In the genomic region with DNA sequence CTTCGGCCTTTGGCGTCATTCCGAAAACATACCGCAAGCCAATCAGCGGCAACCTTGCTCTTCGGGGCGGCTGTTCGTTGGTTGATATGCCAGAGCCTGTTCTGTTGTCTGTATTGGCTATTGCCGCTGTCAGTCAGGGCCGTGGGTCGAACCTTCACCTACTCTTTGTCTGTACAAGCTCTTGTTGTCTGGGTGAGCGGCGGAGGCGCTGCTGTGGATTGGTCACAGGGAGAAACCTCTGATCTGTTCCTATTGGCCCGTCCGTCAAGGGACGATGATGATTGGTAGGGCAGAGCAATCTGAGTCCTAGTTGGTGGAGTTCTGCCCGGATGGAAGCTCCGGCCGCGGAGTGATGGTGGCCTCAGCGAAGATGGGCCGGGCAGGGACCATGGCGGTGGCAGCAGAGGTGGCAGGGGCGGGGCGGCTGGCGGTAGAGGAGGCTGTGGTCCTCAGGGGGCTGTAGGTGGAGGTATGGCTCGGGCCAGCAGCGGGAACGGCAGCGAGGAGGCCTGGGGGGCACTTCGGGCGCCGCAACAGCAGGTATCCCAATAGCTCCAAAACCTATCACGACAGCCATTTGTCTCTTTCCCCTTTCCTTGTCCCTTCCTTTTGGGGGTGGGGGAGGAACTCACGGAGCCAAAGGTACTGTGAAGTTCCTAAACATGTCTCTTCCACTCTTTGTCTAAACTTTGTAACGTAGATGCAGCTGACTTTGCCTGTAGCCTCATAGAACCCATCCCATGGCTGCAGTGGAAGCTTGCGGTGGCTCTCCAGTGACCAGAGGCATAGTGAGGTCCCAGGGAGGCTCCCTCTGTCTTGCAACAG, we compare ENCODE assay signal across 1 cellular context.
TF ChIP-seq lines count a peak whose summit lies in the region.

TSS of gene WBP1 (plus strand) at position 307 of the 825 bp plus-strand sequence. CDS start at position 472, 165 bp downstream.

TF ChIP-seq in HepG2, 621 proteins besides CTCF, POLR2A, EP300 and RAD21 (continued from another document and continues in another):
- TF ChIP-seq ZNF276 (CRISPR knock-in tag; IDR thresholded peaks at IDR 0.05; ENCODE audit: low read depth) (no peak), ZNF124 (CRISPR knock-in tag; IDR thresholded peaks at IDR 0.05) (no peak), ZNF83 (CRISPR knock-in tag; IDR thresholded peaks at IDR 0.05; ENCODE audit: borderline replicate concordance) (no peak), SOX13 (IDR thresholded peaks at IDR 0.05) (no peak), SOX13 (CRISPR knock-in tag; conservative IDR thresholded peaks at IDR 0.05 in 1 of 2, IDR thresholded peaks at IDR 0.05 in 1 of 2) (no peak; a peak in 1 of 4 replicates), EHMT2 (IDR thresholded peaks at IDR 0.05; ENCODE audit: borderline replicate concordance, low read depth, low read length) (no peak), ZBTB7A (CRISPR knock-in tag; IDR thresholded peaks at IDR 0.05) (no peak), ZNF878 (CRISPR knock-in tag; IDR thresholded peaks at IDR 0.05) (no peak), ZNF674 (CRISPR knock-in tag; IDR thresholded peaks at IDR 0.05; ENCODE audit: low read depth) (no peak), SSRP1 (CRISPR knock-in tag; IDR thresholded peaks at IDR 0.05) (no peak), MAX (IDR thresholded peaks at IDR 0.05) (peak; percentile 60), ZNF530 (CRISPR knock-in tag; IDR thresholded peaks at IDR 0.05; ENCODE audit: low read depth) (no peak), ZNF616 (CRISPR knock-in tag; IDR thresholded peaks at IDR 0.05; ENCODE audit: low read depth) (no peak), ELF1 (CRISPR knock-in tag; IDR thresholded peaks at IDR 0.05) (no peak), GABPA (IDR thresholded peaks at IDR 0.05; ENCODE audit: low read depth, low read length) (no peak), GABPA (CRISPR knock-in tag; IDR thresholded peaks at IDR 0.05; ENCODE audit: low read depth) (peak; percentile 76; the same call in 1 of the 2 replicates), GPBP1L1 (CRISPR knock-in tag; IDR thresholded peaks at IDR 0.05) (no peak), HOXA7 (CRISPR knock-in tag; IDR thresholded peaks at IDR 0.05) (no peak), RARG (CRISPR knock-in tag; IDR thresholded peaks at IDR 0.05; ENCODE audit: low read depth) (no peak), ZNF782 (CRISPR knock-in tag; IDR thresholded peaks at IDR 0.05; ENCODE audit: borderline replicate concordance) (no peak), ZNF263 (CRISPR knock-in tag; IDR thresholded peaks at IDR 0.05) (no peak), SETDB1 (CRISPR knock-in tag; IDR thresholded peaks at IDR 0.05; ENCODE audit: borderline replicate concordance) (no peak), ZNF790 (CRISPR knock-in tag; IDR thresholded peaks at IDR 0.05; ENCODE audit: borderline replicate concordance) (no peak), SIX4 (CRISPR knock-in tag; IDR thresholded peaks at IDR 0.05) (no peak), TOPORS (CRISPR knock-in tag; IDR thresholded peaks at IDR 0.05) (no peak; the same call in 1 of the 2 replicates), ZNF282 (IDR thresholded peaks at IDR 0.05; ENCODE audit: partially characterized antibody) (no peak), BRCA1 (CRISPR knock-in tag; IDR thresholded peaks at IDR 0.05) (no peak), ZSCAN20 (CRISPR knock-in tag; IDR thresholded peaks at IDR 0.05; ENCODE audit: borderline replicate concordance) (no peak), SYNCRIP (IDR thresholded peaks at IDR 0.05; ENCODE audit: insufficient read depth, low read depth, low read length) (no peak), RXRB (CRISPR knock-in tag; IDR thresholded peaks at IDR 0.05; ENCODE audit: borderline replicate concordance) (peak; percentile 42; the same call in 1 of the 2 replicates), ZNF333 (CRISPR knock-in tag; IDR thresholded peaks at IDR 0.05; ENCODE audit: borderline replicate concordance) (no peak; the same call in 1 of the 2 replicates), CBX5 (CRISPR knock-in tag; IDR thresholded peaks at IDR 0.05; ENCODE audit: borderline replicate concordance) (no peak), ZBTB38 (CRISPR knock-in tag; IDR thresholded peaks at IDR 0.05) (0 out of 2 replicates have a peak, but pooled peaks have one; percentile 16), ZFP62 (CRISPR knock-in tag; IDR thresholded peaks at IDR 0.05) (no peak)
- TF ChIP-seq, protein P1, sequence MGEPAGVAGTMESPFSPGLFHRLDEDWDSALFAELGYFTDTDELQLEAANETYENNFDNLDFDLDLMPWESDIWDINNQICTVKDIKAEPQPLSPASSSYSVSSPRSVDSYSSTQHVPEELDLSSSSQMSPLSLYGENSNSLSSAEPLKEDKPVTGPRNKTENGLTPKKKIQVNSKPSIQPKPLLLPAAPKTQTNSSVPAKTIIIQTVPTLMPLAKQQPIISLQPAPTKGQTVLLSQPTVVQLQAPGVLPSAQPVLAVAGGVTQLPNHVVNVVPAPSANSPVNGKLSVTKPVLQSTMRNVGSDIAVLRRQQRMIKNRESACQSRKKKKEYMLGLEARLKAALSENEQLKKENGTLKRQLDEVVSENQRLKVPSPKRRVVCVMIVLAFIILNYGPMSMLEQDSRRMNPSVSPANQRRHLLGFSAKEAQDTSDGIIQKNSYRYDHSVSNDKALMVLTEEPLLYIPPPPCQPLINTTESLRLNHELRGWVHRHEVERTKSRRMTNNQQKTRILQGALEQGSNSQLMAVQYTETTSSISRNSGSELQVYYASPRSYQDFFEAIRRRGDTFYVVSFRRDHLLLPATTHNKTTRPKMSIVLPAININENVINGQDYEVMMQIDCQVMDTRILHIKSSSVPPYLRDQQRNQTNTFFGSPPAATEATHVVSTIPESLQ (CRISPR knock-in tag; conservative IDR thresholded peaks at IDR 0.05) = no peak
- TF ChIP-seq, protein P2, sequence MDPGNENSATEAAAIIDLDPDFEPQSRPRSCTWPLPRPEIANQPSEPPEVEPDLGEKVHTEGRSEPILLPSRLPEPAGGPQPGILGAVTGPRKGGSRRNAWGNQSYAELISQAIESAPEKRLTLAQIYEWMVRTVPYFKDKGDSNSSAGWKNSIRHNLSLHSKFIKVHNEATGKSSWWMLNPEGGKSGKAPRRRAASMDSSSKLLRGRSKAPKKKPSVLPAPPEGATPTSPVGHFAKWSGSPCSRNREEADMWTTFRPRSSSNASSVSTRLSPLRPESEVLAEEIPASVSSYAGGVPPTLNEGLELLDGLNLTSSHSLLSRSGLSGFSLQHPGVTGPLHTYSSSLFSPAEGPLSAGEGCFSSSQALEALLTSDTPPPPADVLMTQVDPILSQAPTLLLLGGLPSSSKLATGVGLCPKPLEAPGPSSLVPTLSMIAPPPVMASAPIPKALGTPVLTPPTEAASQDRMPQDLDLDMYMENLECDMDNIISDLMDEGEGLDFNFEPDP (CRISPR knock-in tag; conservative IDR thresholded peaks at IDR 0.05) = no peak
- TF ChIP-seq, protein P3, sequence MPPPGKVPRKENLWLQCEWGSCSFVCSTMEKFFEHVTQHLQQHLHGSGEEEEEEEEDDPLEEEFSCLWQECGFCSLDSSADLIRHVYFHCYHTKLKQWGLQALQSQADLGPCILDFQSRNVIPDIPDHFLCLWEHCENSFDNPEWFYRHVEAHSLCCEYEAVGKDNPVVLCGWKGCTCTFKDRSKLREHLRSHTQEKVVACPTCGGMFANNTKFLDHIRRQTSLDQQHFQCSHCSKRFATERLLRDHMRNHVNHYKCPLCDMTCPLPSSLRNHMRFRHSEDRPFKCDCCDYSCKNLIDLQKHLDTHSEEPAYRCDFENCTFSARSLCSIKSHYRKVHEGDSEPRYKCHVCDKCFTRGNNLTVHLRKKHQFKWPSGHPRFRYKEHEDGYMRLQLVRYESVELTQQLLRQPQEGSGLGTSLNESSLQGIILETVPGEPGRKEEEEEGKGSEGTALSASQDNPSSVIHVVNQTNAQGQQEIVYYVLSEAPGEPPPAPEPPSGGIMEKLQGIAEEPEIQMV (CRISPR knock-in tag; IDR thresholded peaks at IDR 0.05; ENCODE audit: low read depth) = no peak
- TF ChIP-seq, protein P4, sequence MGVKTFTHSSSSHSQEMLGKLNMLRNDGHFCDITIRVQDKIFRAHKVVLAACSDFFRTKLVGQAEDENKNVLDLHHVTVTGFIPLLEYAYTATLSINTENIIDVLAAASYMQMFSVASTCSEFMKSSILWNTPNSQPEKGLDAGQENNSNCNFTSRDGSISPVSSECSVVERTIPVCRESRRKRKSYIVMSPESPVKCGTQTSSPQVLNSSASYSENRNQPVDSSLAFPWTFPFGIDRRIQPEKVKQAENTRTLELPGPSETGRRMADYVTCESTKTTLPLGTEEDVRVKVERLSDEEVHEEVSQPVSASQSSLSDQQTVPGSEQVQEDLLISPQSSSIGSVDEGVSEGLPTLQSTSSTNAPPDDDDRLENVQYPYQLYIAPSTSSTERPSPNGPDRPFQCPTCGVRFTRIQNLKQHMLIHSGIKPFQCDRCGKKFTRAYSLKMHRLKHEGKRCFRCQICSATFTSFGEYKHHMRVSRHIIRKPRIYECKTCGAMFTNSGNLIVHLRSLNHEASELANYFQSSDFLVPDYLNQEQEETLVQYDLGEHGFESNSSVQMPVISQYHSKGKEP (CRISPR knock-in tag; IDR thresholded peaks at IDR 0.05) = no peak
- TF ChIP-seq, protein P5, sequence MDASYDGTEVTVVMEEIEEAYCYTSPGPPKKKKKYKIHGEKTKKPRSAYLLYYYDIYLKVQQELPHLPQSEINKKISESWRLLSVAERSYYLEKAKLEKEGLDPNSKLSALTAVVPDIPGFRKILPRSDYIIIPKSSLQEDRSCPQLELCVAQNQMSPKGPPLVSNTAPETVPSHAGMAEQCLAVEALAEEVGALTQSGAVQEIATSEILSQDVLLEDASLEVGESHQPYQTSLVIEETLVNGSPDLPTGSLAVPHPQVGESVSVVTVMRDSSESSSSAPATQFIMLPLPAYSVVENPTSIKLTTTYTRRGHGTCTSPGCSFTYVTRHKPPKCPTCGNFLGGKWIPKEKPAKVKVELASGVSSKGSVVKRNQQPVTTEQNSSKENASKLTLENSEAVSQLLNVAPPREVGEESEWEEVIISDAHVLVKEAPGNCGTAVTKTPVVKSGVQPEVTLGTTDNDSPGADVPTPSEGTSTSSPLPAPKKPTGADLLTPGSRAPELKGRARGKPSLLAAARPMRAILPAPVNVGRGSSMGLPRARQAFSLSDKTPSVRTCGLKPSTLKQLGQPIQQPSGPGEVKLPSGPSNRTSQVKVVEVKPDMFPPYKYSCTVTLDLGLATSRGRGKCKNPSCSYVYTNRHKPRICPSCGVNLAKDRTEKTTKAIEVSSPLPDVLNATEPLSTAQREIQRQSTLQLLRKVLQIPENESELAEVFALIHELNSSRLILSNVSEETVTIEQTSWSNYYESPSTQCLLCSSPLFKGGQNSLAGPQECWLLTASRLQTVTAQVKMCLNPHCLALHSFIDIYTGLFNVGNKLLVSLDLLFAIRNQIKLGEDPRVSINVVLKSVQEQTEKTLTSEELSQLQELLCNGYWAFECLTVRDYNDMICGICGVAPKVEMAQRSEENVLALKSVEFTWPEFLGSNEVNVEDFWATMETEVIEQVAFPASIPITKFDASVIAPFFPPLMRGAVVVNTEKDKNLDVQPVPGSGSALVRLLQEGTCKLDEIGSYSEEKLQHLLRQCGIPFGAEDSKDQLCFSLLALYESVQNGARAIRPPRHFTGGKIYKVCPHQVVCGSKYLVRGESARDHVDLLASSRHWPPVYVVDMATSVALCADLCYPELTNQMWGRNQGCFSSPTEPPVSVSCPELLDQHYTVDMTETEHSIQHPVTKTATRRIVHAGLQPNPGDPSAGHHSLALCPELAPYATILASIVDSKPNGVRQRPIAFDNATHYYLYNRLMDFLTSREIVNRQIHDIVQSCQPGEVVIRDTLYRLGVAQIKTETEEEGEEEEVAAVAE (CRISPR knock-in tag; IDR thresholded peaks at IDR 0.05; ENCODE audit: borderline replicate concordance) = peak; percentile 98
- TF ChIP-seq, protein P6, sequence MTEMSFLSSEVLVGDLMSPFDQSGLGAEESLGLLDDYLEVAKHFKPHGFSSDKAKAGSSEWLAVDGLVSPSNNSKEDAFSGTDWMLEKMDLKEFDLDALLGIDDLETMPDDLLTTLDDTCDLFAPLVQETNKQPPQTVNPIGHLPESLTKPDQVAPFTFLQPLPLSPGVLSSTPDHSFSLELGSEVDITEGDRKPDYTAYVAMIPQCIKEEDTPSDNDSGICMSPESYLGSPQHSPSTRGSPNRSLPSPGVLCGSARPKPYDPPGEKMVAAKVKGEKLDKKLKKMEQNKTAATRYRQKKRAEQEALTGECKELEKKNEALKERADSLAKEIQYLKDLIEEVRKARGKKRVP (CRISPR knock-in tag; IDR thresholded peaks at IDR 0.05) = no peak
- TF ChIP-seq, protein P7, sequence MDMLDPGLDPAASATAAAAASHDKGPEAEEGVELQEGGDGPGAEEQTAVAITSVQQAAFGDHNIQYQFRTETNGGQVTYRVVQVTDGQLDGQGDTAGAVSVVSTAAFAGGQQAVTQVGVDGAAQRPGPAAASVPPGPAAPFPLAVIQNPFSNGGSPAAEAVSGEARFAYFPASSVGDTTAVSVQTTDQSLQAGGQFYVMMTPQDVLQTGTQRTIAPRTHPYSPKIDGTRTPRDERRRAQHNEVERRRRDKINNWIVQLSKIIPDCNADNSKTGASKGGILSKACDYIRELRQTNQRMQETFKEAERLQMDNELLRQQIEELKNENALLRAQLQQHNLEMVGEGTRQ (IDR thresholded peaks at IDR 0.05; ENCODE audit: low read depth, low read length) = peak; percentile 2; the same call in 1 of the 2 replicates
- TF ChIP-seq, protein P7 (CRISPR knock-in tag; IDR thresholded peaks at IDR 0.05; ENCODE audit: borderline replicate concordance) = no peak; the same call in 1 of the 2 replicates
